Comparison of ENCODE assay signal across 22 cellular contexts in the genomic region with DNA sequence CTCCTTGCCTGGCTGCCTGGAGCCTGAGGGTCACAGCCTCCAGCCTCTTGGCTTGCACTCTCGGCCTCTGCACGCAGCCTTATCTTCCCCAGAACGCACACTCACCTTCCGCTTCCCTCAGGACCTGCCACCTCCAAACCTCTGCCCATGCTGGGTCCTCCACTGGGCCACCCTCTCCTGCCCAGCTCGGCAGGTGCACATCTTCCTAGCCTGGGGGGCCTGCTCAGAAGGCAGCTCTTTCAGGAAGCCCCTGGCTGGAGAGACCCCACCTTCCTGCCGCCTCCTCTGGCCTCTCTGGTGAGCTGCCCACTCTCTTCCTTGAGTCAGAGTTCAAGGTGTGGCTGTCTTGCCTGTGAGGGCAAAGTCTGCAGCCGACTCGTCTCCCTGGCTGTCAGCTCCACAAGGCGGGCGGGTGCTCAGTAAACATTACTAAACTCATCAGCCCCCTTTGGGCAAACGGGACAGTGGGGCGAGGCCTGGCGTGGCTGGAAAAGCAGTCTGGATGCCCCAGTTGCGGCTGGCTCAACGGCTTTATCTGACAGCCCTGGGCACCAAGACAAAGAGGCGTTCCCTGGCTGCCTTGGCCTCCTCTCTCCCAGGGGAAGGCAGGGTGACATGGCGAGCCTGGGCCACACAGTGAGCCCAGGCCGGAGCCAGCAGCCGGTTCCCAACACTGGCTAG. TPM values are rescaled to one million over a fixed set of nuclear protein-coding genes. Genes with fewer than 3 reads are reported as not detected.
DNase-seq lines count a peak whose midpoint lies in the region; ATAC-seq and TF ChIP-seq lines count a peak whose summit lies in the region.
"Had no signal": no experiment of that assay in that cellular context is flagged by ENCODE, and none has a peak within 500 bp of the region (broad histone marks: within the 10 kb centered on the region; RNA-seq: fewer than 3 reads in every experiment).

No MANE protein-coding gene starts in this region.

- H3K4me1 Mint-ChIP-seq in MCF 10A (ENCODE audit: insufficient read depth, unreplicated experiment): peaks cover 11% of the 10 kb centered on the region
- peaks cover 24% of the 10 kb centered on the region for H3K4me1 Mint-ChIP-seq in neural progenitor cell
- H3K4me1 Mint-ChIP-seq in natural killer cell: no peaks in the 10 kb centered on the region
- H3K4me1 Mint-ChIP-seq: activated CD8-positive, alpha-beta memory T cell treated with anti-CD3 and anti-CD28 coated beads, Interleukin-2, amount 10 ng/mL, durations not matched to agents 7 days and 5 days; CD4-positive, CD25-positive, alpha-beta regulatory T cell; naive thymus-derived CD8-positive, alpha-beta T cell had no signal

- H3K36me3 Mint-ChIP-seq in MCF 10A (ENCODE audit: insufficient read depth, unreplicated experiment) (no peaks in the 10 kb centered on the region), neural progenitor cell (no peaks in the 10 kb centered on the region), natural killer cell (no peaks in the 10 kb centered on the region)
- H3K36me3 Mint-ChIP-seq: activated CD8-positive, alpha-beta memory T cell treated with anti-CD3 and anti-CD28 coated beads, Interleukin-2, amount 10 ng/mL, durations not matched to agents 7 days and 5 days; CD4-positive, CD25-positive, alpha-beta regulatory T cell; naive thymus-derived CD8-positive, alpha-beta T cell had no signal

- H3K79me2 ChIP-seq in neural progenitor cell (ENCODE audit: low read depth): no peaks in the 10 kb centered on the region

- POLR2A ChIA-PET in MCF 10A (lab: Yijun Ruan, JAX): no interaction called here

- H3K36me3 ChIP-seq in breast epithelium (no peaks in the 10 kb centered on the region), heart right ventricle (no peaks in the 10 kb centered on the region), neural progenitor cell (no peaks in the 10 kb centered on the region), upper lobe of right lung (no peaks in the 10 kb centered on the region)
- H3K36me3 ChIP-seq: left lung, upper lobe of left lung had no signal

- no peak overlapping the region for H3K27ac Mint-ChIP-seq in MCF 10A (ENCODE audit: low read depth, unreplicated experiment)
- H3K27ac Mint-ChIP-seq in neural progenitor cell: peak overlapping the region; percentile 11
- no peak overlapping the region for H3K27ac Mint-ChIP-seq in natural killer cell
- H3K27ac Mint-ChIP-seq: activated CD8-positive, alpha-beta memory T cell treated with anti-CD3 and anti-CD28 coated beads, Interleukin-2, amount 10 ng/mL, durations not matched to agents 7 days and 5 days; CD4-positive, CD25-positive, alpha-beta regulatory T cell; dendritic cell treated with granulocyte-macrophage colony-stimulating factor and Interleukin-4, amounts not matched to agents 40 ng/mL and 50 ng/mL, for 4 days had no signal

- no peak for TF ChIP-seq POLR2A in breast epithelium (IDR thresholded peaks at IDR 0.05)

- H3K4me3 ChIP-seq in breast epithelium (no peak overlapping the region), heart right ventricle (no peak overlapping the region), neural progenitor cell (no peak overlapping the region), upper lobe of right lung (no peak overlapping the region)
- H3K4me3 ChIP-seq: left lung, upper lobe of left lung had no signal

- H3K4me3 Mint-ChIP-seq in MCF 10A (ENCODE audit: unreplicated experiment) (no peak overlapping the region), neural progenitor cell (no peak overlapping the region), natural killer cell (no peak overlapping the region)
- H3K4me3 Mint-ChIP-seq: activated CD8-positive, alpha-beta memory T cell treated with anti-CD3 and anti-CD28 coated beads, Interleukin-2, amount 10 ng/mL, durations not matched to agents 7 days and 5 days; CD4-positive, CD25-positive, alpha-beta regulatory T cell; dendritic cell treated with granulocyte-macrophage colony-stimulating factor and Interleukin-4, amounts not matched to agents 40 ng/mL and 50 ng/mL, for 4 days; naive thymus-derived CD8-positive, alpha-beta T cell had no signal

- H3K9me3 Mint-ChIP-seq in MCF 10A (ENCODE audit: unreplicated experiment) (no peaks in the 10 kb centered on the region), neural progenitor cell (no peaks in the 10 kb centered on the region), natural killer cell (no peaks in the 10 kb centered on the region)
- H3K9me3 Mint-ChIP-seq: dendritic cell treated with granulocyte-macrophage colony-stimulating factor and Interleukin-4, amounts not matched to agents 40 ng/mL and 50 ng/mL, for 4 days; naive thymus-derived CD8-positive, alpha-beta T cell had no signal

- DNase-seq in breast epithelium (ENCODE audit: low spot score in 2 of 2) (peak in 1 of 2 donors; percentile 82), MCF 10A (ENCODE audit: unreplicated experiment) (no peak), heart right ventricle (peak; percentile 55 to 58), neural progenitor cell (ENCODE audit: low spot score) (no peak), upper lobe of right lung (peak; percentile 52), natural killer cell (no peak), NCI-H128 (lab: John Stamatoyannopoulos, UW; ENCODE audit: unreplicated experiment) (no peak), NCI-H2196 (lab: John Stamatoyannopoulos, UW; ENCODE audit: unreplicated experiment) (no peak)
- DNase-seq: activated CD8-positive, alpha-beta memory T cell treated with anti-CD3 and anti-CD28 coated beads, Interleukin-2, amount 10 ng/mL, durations not matched to agents 7 days and 5 days; activated gamma-delta T cell treated with Interleukin-2 at 50 U/mL for 16 hours; CD4-positive, CD25-positive, alpha-beta regulatory T cell; naive thymus-derived CD8-positive, alpha-beta T cell; NCI-H2029 treated with DMSO at 0.1 percent for 48 hours; NCI-H524 treated with DMSO at 0.1 percent for 48 hours; upper lobe of left lung had no signal

- TF ChIP-seq CTCF in breast epithelium (IDR thresholded peaks at IDR 0.05): no peak
- no peak for TF ChIP-seq CTCF in MCF 10A (IDR thresholded peaks at IDR 0.05; ENCODE audit: unreplicated experiment)
- TF ChIP-seq CTCF in heart right ventricle (IDR thresholded peaks at IDR 0.05): no peak
- TF ChIP-seq CTCF in neural progenitor cell (IDR thresholded peaks at IDR 0.05): no peak
- TF ChIP-seq CTCF in upper lobe of right lung (IDR thresholded peaks at IDR 0.05): no peak
- no peak for TF ChIP-seq CTCF in natural killer cell (IDR thresholded peaks at IDR 0.05)

- CTCF ChIA-PET in MCF 10A (lab: Yijun Ruan, JAX): interaction anchor here (0.7 kb wide), 2 partner anchors 211 to 351 kb away, joined by 3 read pairs; no protein-coding TSS in a partner anchor

- no peaks in the 10 kb centered on the region for H4K20me1 ChIP-seq in neural progenitor cell (ENCODE audit: low read depth)

- ATAC-seq in heart right ventricle: peak; percentile 59 to 91 (median 76)
- no peak for ATAC-seq in upper lobe of right lung
- ATAC-seq in natural killer cell: no peak
- ATAC-seq: activated CD8-positive, alpha-beta memory T cell treated with anti-CD3 and anti-CD28 coated beads, Interleukin-2, amount 10 ng/mL, durations not matched to agents 7 days and 5 days; left lung; naive thymus-derived CD8-positive, alpha-beta T cell had no signal

- H3K9me3 ChIP-seq in breast epithelium (no peaks in the 10 kb centered on the region), heart right ventricle (no peaks in the 10 kb centered on the region), neural progenitor cell (ENCODE audit: low read depth) (no peaks in the 10 kb centered on the region), upper lobe of right lung (no peaks in the 10 kb centered on the region)
- H3K9me3 ChIP-seq: left lung, upper lobe of left lung had no signal

- no peaks in the 10 kb centered on the region for H3F3A ChIP-seq in neural progenitor cell (ENCODE audit: low read depth)

- WGBS in heart right ventricle, 2 donors: 52 to 56% methylated on average over 19 of the region's 19 CpGs

- no peaks in the 10 kb centered on the region for H3K4me1 ChIP-seq in breast epithelium
- H3K4me1 ChIP-seq in heart right ventricle: peaks cover 14 to 27% (median 17%) of the 10 kb centered on the region in 9 donors
- peaks cover 23% of the 10 kb centered on the region for H3K4me1 ChIP-seq in neural progenitor cell
- no peaks in the 10 kb centered on the region for H3K4me1 ChIP-seq in upper lobe of right lung

- H3K9ac ChIP-seq in neural progenitor cell: no peak overlapping the region

- intact Hi-C loops in breast epithelium (cut with DNase I; ENCODE audit: low total_unique reads) (no loop called here), MCF 10A (cut with micrococcal nuclease) (no loop called here), heart right ventricle (cut with DNase I) (loop anchor here in 2 of 10 donors (10.0 kb wide), 2 partner anchors 345 to 365 kb away; no protein-coding TSS in a partner anchor), upper lobe of right lung (cut with DNase I) (no loop called here), natural killer cell (cut with micrococcal nuclease) (no loop called here)

- H3K27ac ChIP-seq in breast epithelium (peak overlapping the region; percentile 25 to 69), heart right ventricle (peak overlapping the region in 9 of 10 donors; percentile 46 to 82 (median 70)), neural progenitor cell (no peak overlapping the region), upper lobe of right lung (no peak overlapping the region)
- H3K27ac ChIP-seq: left lung, upper lobe of left lung had no signal

- no TSS peak for BruUV-seq in MCF 10A (replicated peaks; lab: Mats Ljungman, UMichigan)

- no peak overlapping the region for H2AFZ ChIP-seq in neural progenitor cell (replicated peaks)

- H3K27me3 Mint-ChIP-seq in MCF 10A (ENCODE audit: insufficient read depth, unreplicated experiment) (no peaks in the 10 kb centered on the region), neural progenitor cell (ENCODE audit: insufficient read depth, low read depth) (no peaks in the 10 kb centered on the region), natural killer cell (ENCODE audit: low read depth in 2 of 2) (peaks cover 0 to 3% of the 10 kb centered on the region in 2 donors)
- H3K27me3 Mint-ChIP-seq: activated CD8-positive, alpha-beta memory T cell treated with anti-CD3 and anti-CD28 coated beads, Interleukin-2, amount 10 ng/mL, durations not matched to agents 7 days and 5 days; CD4-positive, CD25-positive, alpha-beta regulatory T cell had no signal

- H3K27me3 ChIP-seq in breast epithelium (no peaks in the 10 kb centered on the region), heart right ventricle (no peaks in the 10 kb centered on the region), neural progenitor cell (no peaks in the 10 kb centered on the region), upper lobe of right lung (no peaks in the 10 kb centered on the region)
- H3K27me3 ChIP-seq: left lung, upper lobe of left lung had no signal

- H3K4me2 ChIP-seq in neural progenitor cell: no peak overlapping the region

RNA-seq across cellular contexts. Expression of gene LINC01488, which starts 1.7 kb away (rescaled TPM):
- total RNA-seq in breast epithelium (not detected), MCF 10A (2022) (not detected in 2 replicates), heart right ventricle (under 1 TPM in 6 of 10 donors, not detected in 4; 0.12 to 0.23 (median 0.15) TPM), neural progenitor cell (ENCODE audit: low replicate concordance) (0.09 TPM in 1 of 2 replicates, not detected in the other), upper lobe of right lung (not detected), natural killer cell (not detected)
- under 1 TPM; 0.03 to 0.59 TPM for polyA plus RNA-seq in heart right ventricle
- total RNA-seq: A172; activated CD8-positive, alpha-beta memory T cell treated with anti-CD3 and anti-CD28 coated beads, Interleukin-2, amount 10 ng/mL, durations not matched to agents 7 days and 5 days; astrocyte; CD4-positive, CD25-positive, alpha-beta regulatory T cell; Daoy; fibroblast of lung; left lung; naive thymus-derived CD8-positive, alpha-beta T cell; T-helper 1 cell treated with Interleukin-12 subunit alpha and Interleukin-12 subunit beta and Interleukin-4 antibody, amounts not matched to agents 30 ng/mL and 1 ng/mL, for 36 hours; upper lobe of left lung had no signal
- polyA plus RNA-seq: CD4-positive, CD25-positive, alpha-beta regulatory T cell; fibroblast of lung; naive thymus-derived CD8-positive, alpha-beta T cell had no signal

Comparison
In these comparisons a context has a peak if more than half of its experiments do, and no peak if none do; other contexts are left out.
1. DNase-seq: peak in heart right ventricle (2 of 2) and upper lobe of right lung (single experiment); none in MCF 10A (single experiment), neural progenitor cell (single experiment), natural killer cell (single experiment), NCI-H128 (single experiment) and NCI-H2196 (single experiment).
2. H3K27ac ChIP-seq: peak in breast epithelium (2 of 2) and heart right ventricle (9 of 10); none in neural progenitor cell (single experiment) and upper lobe of right lung (single experiment).
3. ATAC-seq: peak in heart right ventricle (8 of 8); none in upper lobe of right lung (single experiment) and natural killer cell (0 of 3).